14 cellular contexts compared by ENCODE assay signal in the genomic region with DNA sequence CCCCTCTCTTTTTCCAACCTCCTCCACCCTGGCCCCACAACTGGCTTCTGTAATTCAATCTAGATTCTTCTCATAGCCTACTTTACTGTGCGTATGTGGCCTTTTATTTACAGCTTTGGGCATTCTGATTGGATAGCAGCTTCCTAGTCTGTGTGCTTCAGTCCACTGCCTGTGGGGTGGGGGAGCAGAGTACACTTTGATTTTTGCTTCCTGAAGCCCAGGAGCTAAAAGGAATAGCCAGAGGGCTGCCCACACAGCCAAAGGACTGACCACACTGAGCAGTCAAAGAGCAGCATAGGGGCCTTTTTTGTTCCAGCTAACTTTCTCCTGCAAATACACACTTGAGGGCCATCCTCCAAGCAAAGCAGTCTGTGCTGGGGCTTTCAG. TPM values are rescaled to one million over a fixed set of nuclear protein-coding genes. Genes with fewer than 3 reads are reported as not detected.
DNase-seq lines count a peak whose midpoint lies in the region; ATAC-seq and TF ChIP-seq lines count a peak whose summit lies in the region.
"Had no signal": no experiment of that assay in that cellular context is flagged by ENCODE, and none has a peak within 500 bp of the region (broad histone marks: within the 10 kb centered on the region; RNA-seq: fewer than 3 reads in every experiment).

No MANE protein-coding gene starts in this region.

- 80% methylated on average over 1 of the region's 1 CpG; no CpG with 5 or more reads in 1 of the 2 experiments for WGBS in mesodermal cell (ENCODE audit: insufficient coverage in 2 of 2), 2 experiments

- H3K9ac ChIP-seq in colonic mucosa (ENCODE audit: low read depth in 2 of 2, low read length in 2 of 2): no peak overlapping the region

- peak overlapping the region; percentile 20 for H3K27ac Mint-ChIP-seq in dendritic cell treated with granulocyte-macrophage colony-stimulating factor and Interleukin-4, amounts not matched to agents 40 ng/mL and 50 ng/mL, for 4 days
- H3K27ac Mint-ChIP-seq: activated CD4-positive, alpha-beta T cell treated with anti-CD3 and anti-CD28 coated beads, Interleukin-2, amount 10 ng/mL, durations not matched to agents 24 days and 14 days; activated naive CD4-positive, alpha-beta T cell treated with anti-CD3 and anti-CD28 coated beads, Interleukin-2, amount 50 U/mL, for 24 hours had no signal

- H3K36me3 ChIP-seq in MG63 (peaks cover 56% of the 10 kb centered on the region), mesodermal cell (ENCODE audit: control insufficient read depth, insufficient read depth, low read length) (no peaks in the 10 kb centered on the region), colonic mucosa (no peaks in the 10 kb centered on the region), WERI-Rb-1 (no peaks in the 10 kb centered on the region)

- peaks cover 35% of the 10 kb centered on the region for H3K4me1 Mint-ChIP-seq in dendritic cell treated with granulocyte-macrophage colony-stimulating factor and Interleukin-4, amounts not matched to agents 40 ng/mL and 50 ng/mL, for 4 days (ENCODE audit: low read depth)
- H3K4me1 Mint-ChIP-seq: activated CD4-positive, alpha-beta T cell treated with anti-CD3 and anti-CD28 coated beads, Interleukin-2, amount 10 ng/mL, durations not matched to agents 24 days and 14 days; activated naive CD4-positive, alpha-beta T cell treated with anti-CD3 and anti-CD28 coated beads, Interleukin-2, amount 50 U/mL, for 24 hours; immature natural killer cell had no signal

- peaks cover 71% of the 10 kb centered on the region for H3K4me1 ChIP-seq in mesodermal cell (ENCODE audit: control insufficient read depth, insufficient read depth, low read length, poor library complexity, severe bottlenecking)
- no peaks in the 10 kb centered on the region for H3K4me1 ChIP-seq in colonic mucosa

- TF ChIP-seq CTCF in colonic mucosa (IDR thresholded peaks at IDR 0.05): no peak
- no peak for TF ChIP-seq CTCF in WERI-Rb-1 (IDR thresholded peaks at IDR 0.05; ENCODE audit: low read depth, low read length)

- no peaks in the 10 kb centered on the region for H3K9me3 Mint-ChIP-seq in dendritic cell treated with granulocyte-macrophage colony-stimulating factor and Interleukin-4, amounts not matched to agents 40 ng/mL and 50 ng/mL, for 4 days
- H3K9me3 Mint-ChIP-seq: activated CD4-positive, alpha-beta T cell treated with anti-CD3 and anti-CD28 coated beads, Interleukin-2, amount 10 ng/mL, durations not matched to agents 24 days and 14 days; activated naive CD4-positive, alpha-beta T cell treated with anti-CD3 and anti-CD28 coated beads, Interleukin-2, amount 50 U/mL, for 24 hours; immature natural killer cell had no signal

- ATAC-seq in GM19328 (IDR thresholded peaks at IDR 0.05; ENCODE audit: unreplicated experiment): no peak

- H3K27me3 Mint-ChIP-seq in dendritic cell treated with granulocyte-macrophage colony-stimulating factor and Interleukin-4, amounts not matched to agents 40 ng/mL and 50 ng/mL, for 4 days: no peaks in the 10 kb centered on the region
- H3K27me3 Mint-ChIP-seq: activated CD4-positive, alpha-beta T cell treated with anti-CD3 and anti-CD28 coated beads, Interleukin-2, amount 10 ng/mL, durations not matched to agents 24 days and 14 days; activated naive CD4-positive, alpha-beta T cell treated with anti-CD3 and anti-CD28 coated beads, Interleukin-2, amount 50 U/mL, for 24 hours had no signal

- H3K9me3 ChIP-seq in MG63 (no peaks in the 10 kb centered on the region), mesodermal cell (ENCODE audit: control insufficient read depth, low read length) (no peaks in the 10 kb centered on the region), colonic mucosa (no peaks in the 10 kb centered on the region), WERI-Rb-1 (ENCODE audit: severe bottlenecking) (no peaks in the 10 kb centered on the region)

- H3K27me3 ChIP-seq in MG63 (no peaks in the 10 kb centered on the region), colonic mucosa (no peaks in the 10 kb centered on the region), WERI-Rb-1 (ENCODE audit: insufficient read depth, low read depth, severe bottlenecking) (no peaks in the 10 kb centered on the region)

- intact Hi-C loops in dendritic cell treated with granulocyte-macrophage colony-stimulating factor and Interleukin-4, amounts not matched to agents 40 ng/mL and 50 ng/mL, for 4 days (cut with micrococcal nuclease): no loop called here
- intact Hi-C loops in colonic mucosa (cut with DNase I): no loop called here

- DNase-seq in MG63 (peak; percentile 36), substantia nigra (lab: John Stamatoyannopoulos, UW) (peak in 2 of 49 donors; percentile 8 to 35), colonic mucosa (no peak), NCI-H510A (lab: John Stamatoyannopoulos, UW) (no peak), WERI-Rb-1 (no peak)
- DNase-seq: activated CD4-positive, alpha-beta T cell treated with anti-CD3 and anti-CD28 coated beads, Interleukin-2, amount 10 ng/mL, durations not matched to agents 24 days and 14 days; immature natural killer cell; NCI-H526 treated with DMSO at 0.1 percent for 48 hours; small intestine had no signal

- H3K4me3 ChIP-seq in MG63: no peak overlapping the region
- no peak overlapping the region for H3K4me3 ChIP-seq in mesodermal cell (ENCODE audit: extremely low read depth, insufficient read depth, low read length, poor library complexity, severe bottlenecking)
- H3K4me3 ChIP-seq in colonic mucosa: no peak overlapping the region
- H3K4me3 ChIP-seq in WERI-Rb-1 (ENCODE audit: low read depth, low read length): no peak overlapping the region
- H3K4me3 ChIP-seq: SK-N-MC had no signal

- H3K27ac ChIP-seq in mesodermal cell (ENCODE audit: low read depth, low read length, severe bottlenecking) (peak overlapping the region; percentile 98), substantia nigra (ENCODE audit: low read depth, low read length, poor library complexity, severe bottlenecking) (peak overlapping the region; percentile 91), colonic mucosa (no peak overlapping the region), WERI-Rb-1 (no peak overlapping the region)

- no peaks in the 10 kb centered on the region for H3K36me3 Mint-ChIP-seq in dendritic cell treated with granulocyte-macrophage colony-stimulating factor and Interleukin-4, amounts not matched to agents 40 ng/mL and 50 ng/mL, for 4 days (ENCODE audit: low read depth)
- H3K36me3 Mint-ChIP-seq: activated naive CD4-positive, alpha-beta T cell treated with anti-CD3 and anti-CD28 coated beads, Interleukin-2, amount 50 U/mL, for 24 hours; immature natural killer cell had no signal

- no peak overlapping the region for H3K4me3 Mint-ChIP-seq in dendritic cell treated with granulocyte-macrophage colony-stimulating factor and Interleukin-4, amounts not matched to agents 40 ng/mL and 50 ng/mL, for 4 days
- H3K4me3 Mint-ChIP-seq: activated CD4-positive, alpha-beta T cell treated with anti-CD3 and anti-CD28 coated beads, Interleukin-2, amount 10 ng/mL, durations not matched to agents 24 days and 14 days; activated naive CD4-positive, alpha-beta T cell treated with anti-CD3 and anti-CD28 coated beads, Interleukin-2, amount 50 U/mL, for 24 hours; immature natural killer cell had no signal

RNA-seq across cellular contexts. Expression of a gene that starts 30.5 kb away (rescaled TPM):
- total RNA-seq in MG63 (2014; rRNA removed; shearing (Covaris generic); ENCODE audit: low replicate concordance): 27.2 and 40.5 TPM in 2 replicates
- 19.5 TPM for polyA plus RNA-seq in mesodermal cell (2013, experiment 1 of 2)
- 16.2 TPM for polyA plus RNA-seq in mesodermal cell (2013, experiment 2 of 2)
- total RNA-seq in colonic mucosa: 1 to 10 TPM; 4.7 to 8.6 TPM

Comparison
In these comparisons a context has a peak if more than half of its experiments do, and no peak if none do; other contexts are left out.
1. H3K27ac ChIP-seq: peak in mesodermal cell (single experiment) and substantia nigra (single experiment); none in colonic mucosa (single experiment) and WERI-Rb-1 (single experiment).